8 cellular contexts compared by ENCODE assay signal in the genomic region with DNA sequence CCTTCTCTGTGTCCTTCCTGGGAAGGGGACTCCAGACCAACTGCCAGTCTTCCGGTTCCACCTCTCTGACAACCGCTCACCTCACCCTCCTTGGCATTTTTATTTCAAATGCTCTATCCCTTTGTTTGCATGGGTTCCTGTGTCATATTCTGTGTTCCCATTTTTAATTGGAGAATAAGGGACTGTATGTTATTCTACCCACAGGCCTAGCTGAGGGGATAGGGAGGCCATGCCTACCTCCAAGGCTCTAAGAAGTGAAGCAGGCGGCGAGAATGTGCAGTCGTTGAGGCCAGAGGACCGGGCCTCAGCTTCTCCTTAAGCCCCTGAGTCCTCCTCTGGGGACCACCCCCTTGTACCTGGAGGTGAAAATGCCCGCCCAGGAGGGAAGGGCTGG. TPM values are rescaled to one million over a fixed set of nuclear protein-coding genes. Genes with fewer than 3 reads are reported as not detected.
DNase-seq lines count a peak whose midpoint lies in the region; ATAC-seq, FAIRE-seq and TF ChIP-seq lines count a peak whose summit lies in the region.

No MANE protein-coding gene starts in this region.

- no peak for TF ChIP-seq POLR2A in K562 (conservative IDR thresholded peaks at IDR 0.05)

- H2AFZ ChIP-seq in K562 (ENCODE audit: low read depth, low read length) = peak overlapping the region; percentile 98

- H3K4me3 ChIP-seq in DOHH2 (ENCODE audit: low read length) (peak overlapping the region; percentile 81), K562 (peak overlapping the region; percentile 73), lung (peak overlapping the region; percentile 86), urinary bladder (ENCODE audit: low read depth, low read length) (peak overlapping the region; percentile 95)

- peak overlapping the region; percentile 90 to 100 for H3K9ac ChIP-seq in K562 (ENCODE audit: insufficient read depth in 1 of 2, low read depth in 2 of 2, low read length in 2 of 2)

- CTCF ChIA-PET in K562 (lab: Yijun Ruan, JAX; ENCODE audit: low intra/inter-chr PET ratio) = no interaction called here

- ATAC-seq in K562 (peak; percentile 49), lung (ENCODE audit: insufficient read depth, low FRiP score) (no peak), HG02884 (IDR thresholded peaks at IDR 0.05; ENCODE audit: unreplicated experiment) (no peak)

- DNase-seq in HT-29 (ENCODE audit: low spot score) (peak; percentile 38), K562 (ENCODE audit: extremely low read depth in 1 of 4, low spot score in 3 of 4) (peak in 2 of 4 experiments; percentile 52 to 61), lung (ENCODE audit: low spot score) (no peak), putamen (ENCODE audit: low spot score) (no peak), SHP77 treated with DMSO at 0.1 percent for 48 hours (lab: John Stamatoyannopoulos, UW) (no peak)

- H3K36me3 ChIP-seq in DOHH2 (ENCODE audit: control insufficient read depth, low read length) (peaks cover 40% of the 10 kb centered on the region), K562 (ENCODE audit: control insufficient read depth, insufficient read depth, low read length) (peaks cover 30% of the 10 kb centered on the region), lung (ENCODE audit: control insufficient read depth in 2 of 2, insufficient read depth in 2 of 2, low read length in 2 of 2) (peaks cover 0 to 2% of the 10 kb centered on the region in 2 donors), urinary bladder (ENCODE audit: insufficient read depth) (no peaks in the 10 kb centered on the region)

- H3F3A ChIP-seq in DOHH2 (ENCODE audit: control insufficient read depth, insufficient read depth) = peaks cover 5% of the 10 kb centered on the region

- TF ChIP-seq EP300 in K562 (IDR thresholded peaks at IDR 0.05; ENCODE audit: low read length) = no peak

- intact Hi-C loops in K562 (cut with micrococcal nuclease) = no loop called here

- no peaks in the 10 kb centered on the region for H3K9me2 ChIP-seq in DOHH2 (replicated peaks; ENCODE audit: control insufficient read depth, low read length)

- no peaks in the 10 kb centered on the region for H3K9me1 ChIP-seq in K562 (ENCODE audit: control insufficient read depth, insufficient read depth, low read length)

- H3K9me3 ChIP-seq in DOHH2 (ENCODE audit: control insufficient read depth, insufficient read depth, low read length) = no peaks in the 10 kb centered on the region
- H3K9me3 ChIP-seq in K562 (replicated peaks; ENCODE audit: control insufficient read depth, insufficient read depth, low read depth, low read length) = no peaks in the 10 kb centered on the region
- H3K9me3 ChIP-seq in lung (ENCODE audit: control insufficient read depth in 2 of 2, insufficient read depth in 1 of 2, low read length in 1 of 2) = no peaks in the 10 kb centered on the region

- peaks cover 27% of the 10 kb centered on the region for H4K20me1 ChIP-seq in DOHH2 (ENCODE audit: control insufficient read depth, insufficient read depth, low read depth, low read length)
- H4K20me1 ChIP-seq in K562 (replicated peaks; ENCODE audit: control insufficient read depth, insufficient read depth, low read length) = peaks cover 22% of the 10 kb centered on the region; the same call in 1 of the 2 replicates

- H3K4me2 ChIP-seq in DOHH2 (ENCODE audit: low read length) = peak overlapping the region; percentile 92
- H3K4me2 ChIP-seq in K562 (ENCODE audit: insufficient read depth, low read length) = peak overlapping the region; percentile 85

- H3K27me3 ChIP-seq in DOHH2 (ENCODE audit: control insufficient read depth, low read length) (no peaks in the 10 kb centered on the region), K562 (ENCODE audit: control insufficient read depth in 2 of 2, insufficient read depth in 2 of 2, low read length in 2 of 2) (no peaks in the 10 kb centered on the region; a peak in 2 of 5 replicates), lung (ENCODE audit: control insufficient read depth, insufficient read depth) (no peaks in the 10 kb centered on the region)

- FAIRE-seq in K562 (lab: Jason Lieb, UNC) = peak; percentile 56

- in situ Hi-C loops in K562 (cut with MboI) = no loop called here

- no TSS peak for BruUV-seq in K562 (replicated peaks; lab: Mats Ljungman, UMichigan)

- H3K79me2 ChIP-seq in DOHH2 (ENCODE audit: control insufficient read depth, low read length) = peaks cover 55% of the 10 kb centered on the region
- peaks cover 49% of the 10 kb centered on the region for H3K79me2 ChIP-seq in K562 (ENCODE audit: control insufficient read depth, insufficient read depth, low read length)

- WGBS in K562 (ENCODE audit: insufficient coverage, low coverage, missing lambda C conversion rate) = 9% methylated on average over 5 of the region's 7 CpGs
- WGBS in lung, 2 donors = 16 to 21% methylated on average over 7 of the region's 7 CpGs
- WGBS in urinary bladder = 23% methylated on average over 7 of the region's 7 CpGs

- POLR2A ChIA-PET in K562 (lab: Yijun Ruan, JAX) = no interaction called here

- no peak for TF ChIP-seq RAD21 in K562 (CRISPR knock-in tag; conservative IDR thresholded peaks at IDR 0.05 in 1 of 2, IDR thresholded peaks at IDR 0.05 in 1 of 2)

- TF ChIP-seq CTCF in DOHH2 (IDR thresholded peaks at IDR 0.05; ENCODE audit: low read depth, low read length, poor library complexity, severe bottlenecking) (no peak), K562 (IDR thresholded peaks at IDR 0.05 in 2 of 3, conservative IDR thresholded peaks at IDR 0.05 in 1 of 3; ENCODE audit: insufficient read depth in 2 of 3, low read depth in 1 of 3, low read length in 3 of 3) (no peak), lung (IDR thresholded peaks at IDR 0.05; ENCODE audit: control extremely low read depth, extremely low read depth) (no peak)

- H3K4me1 ChIP-seq in DOHH2 (ENCODE audit: control insufficient read depth, low read length) (peaks cover 48% of the 10 kb centered on the region), K562 (replicated peaks in 1 of 2; ENCODE audit: control insufficient read depth in 2 of 2, insufficient read depth in 2 of 2, low read length in 2 of 2) (peaks cover 6 to 62% of the 10 kb centered on the region in 2 experiments; a peak in 4 of 5 replicates), lung (ENCODE audit: control insufficient read depth in 2 of 2, insufficient read depth in 2 of 2, low read length in 2 of 2) (peaks cover 0 to 26% of the 10 kb centered on the region in 2 donors), urinary bladder (ENCODE audit: insufficient read depth) (peaks cover 4% of the 10 kb centered on the region)

- H3K27ac ChIP-seq in DOHH2 (ENCODE audit: low read depth, low read length) (peak overlapping the region; percentile 87), K562 (ENCODE audit: extremely low read depth, low read depth, low read length) (peak overlapping the region; percentile 90), lung (ENCODE audit: low read depth in 1 of 2, low read length in 1 of 2) (peak overlapping the region; percentile 87 to 94), urinary bladder (ENCODE audit: low read depth) (peak overlapping the region; percentile 89)

TF ChIP-seq in K562, 482 proteins besides CTCF, POLR2A, EP300 and RAD21 (continues in another document):
- TF ChIP-seq ZNF766 (CRISPR knock-in tag; conservative IDR thresholded peaks at IDR 0.05) (no peak), TBP (optimal IDR thresholded peaks at IDR 0.05; ENCODE audit: low read depth, low read length) (peak; percentile 14)

RNA-seq across cellular contexts. Expression of a gene that starts 0.9 kb away (rescaled TPM):
- total RNA-seq in HT-29 (2014; rRNA removed; shearing (Covaris generic)) = 37.3 and 42.5 TPM in 2 replicates
- 30.3 and 49.8 TPM in 2 replicates for total RNA-seq in K562 (2011; cell fraction: chromatin; rRNA removed; ENCODE audit: low replicate concordance)
- total RNA-seq in K562 (2011; cell fraction: nucleolus; rRNA removed) = 28.3 and 32.7 TPM in 2 replicates
- 25.4 and 26.2 TPM in 2 replicates for total RNA-seq in K562 (2011; cell fraction: nucleoplasm; rRNA removed)
- total RNA-seq in K562 (2014; rRNA removed) (34.6 and 50.0 TPM in 2 replicates), K562 (2014; rRNA removed; fragmentation: Illumina TruSeq; extraction: Trizol) (33.4 and 37.0 TPM in 2 replicates), K562 (2015; rRNA removed; fragmentation: Illumina TruSeq; extraction: Trizol) (43.5 and 43.7 TPM in 2 replicates), K562 (2021) (55.8 and 56.8 TPM in 2 replicates), lung (10 to 100 TPM; 15.7 to 27.3 TPM), urinary bladder (12.3 TPM)
- polyA plus RNA-seq in K562 (2011; rRNA removed) (33.8 and 38.6 TPM in 2 replicates), K562 (2014; fragmentation: Illumina TruSeq; extraction: Trizol) (56.3 and 59.8 TPM in 2 replicates), K562 (2014; fragmentation: Nextera tagmentation; extraction: Ambion mirVana) (1 to 10 TPM; 3.0 TPM), K562 (2014; rRNA removed) (42.1 and 49.3 TPM in 2 replicates), lung (10 to 100 TPM; 19.7 to 23.6 TPM), urinary bladder (25.8 TPM)
- polyA plus RNA-seq in K562 (2011; cell fraction: cytosol; rRNA removed) = 39.4 and 44.2 TPM in 2 replicates
- 63.7 and 79.3 TPM in 2 replicates for polyA plus RNA-seq in K562 (2011; cell fraction: nucleus; rRNA removed)
- polyA plus RNA-seq in K562 (2012) = 34.4 and 45.7 TPM in 2 replicates
- polyA minus RNA-seq in K562 (2011; rRNA and poly(A)+ RNA removed) = 18.7 and 22.5 TPM in 2 replicates
- 25.8 and 27.6 TPM in 2 replicates for polyA minus RNA-seq in K562 (2011; cell fraction: cytosol; rRNA and poly(A)+ RNA removed)
- 16.7 and 22.0 TPM in 2 replicates for polyA minus RNA-seq in K562 (2011; cell fraction: nucleus; rRNA and poly(A)+ RNA removed)

RNA-seq across cellular contexts. Expression of a gene that starts 29.4 kb away (rescaled TPM):
- not detected in 2 replicates for total RNA-seq in HT-29 (2014; rRNA removed; shearing (Covaris generic))
- total RNA-seq in K562 (2011; cell fraction: chromatin; rRNA removed; ENCODE audit: low replicate concordance) = not detected in 2 replicates
- total RNA-seq in K562 (2011; cell fraction: nucleolus; rRNA removed) = under 0.01 TPM in 2 replicates
- total RNA-seq in K562 (2011; cell fraction: nucleoplasm; rRNA removed) = under 0.01 TPM in 1 of 2 replicates, not detected in the other
- total RNA-seq in K562 (2014; rRNA removed) (not detected in 2 replicates), K562 (2014; rRNA removed; fragmentation: Illumina TruSeq; extraction: Trizol) (3,061 and 4,723 TPM in 2 replicates), K562 (2015; rRNA removed; fragmentation: Illumina TruSeq; extraction: Trizol) (352 and 491 TPM in 2 replicates), K562 (2021) (143 and 200 TPM in 2 replicates), lung (10 to 100 TPM in 1 of 2 donors, not detected in 1; 95.6 TPM), urinary bladder (not detected)
- polyA plus RNA-seq in K562 (2011; rRNA removed) (not detected in 2 replicates), K562 (2014; fragmentation: Illumina TruSeq; extraction: Trizol) (not detected in 2 replicates), K562 (2014; fragmentation: Nextera tagmentation; extraction: Ambion mirVana) (not detected), K562 (2014; rRNA removed) (not detected in 2 replicates), lung (not detected), urinary bladder (not detected)
- polyA plus RNA-seq in K562 (2011; cell fraction: cytosol; rRNA removed) = not detected in 2 replicates
- polyA plus RNA-seq in K562 (2011; cell fraction: nucleus; rRNA removed) = not detected in 2 replicates
- polyA plus RNA-seq in K562 (2012) = not detected in 2 replicates
- polyA minus RNA-seq in K562 (2011; rRNA and poly(A)+ RNA removed) = 1,988 and 3,166 TPM in 2 replicates
- polyA minus RNA-seq in K562 (2011; cell fraction: cytosol; rRNA and poly(A)+ RNA removed) = 917 and 3,812 TPM in 2 replicates
- under 0.01 TPM in 2 replicates for polyA minus RNA-seq in K562 (2011; cell fraction: nucleus; rRNA and poly(A)+ RNA removed)
